Comparison of ENCODE assay signal across 14 cellular contexts in the genomic region with DNA sequence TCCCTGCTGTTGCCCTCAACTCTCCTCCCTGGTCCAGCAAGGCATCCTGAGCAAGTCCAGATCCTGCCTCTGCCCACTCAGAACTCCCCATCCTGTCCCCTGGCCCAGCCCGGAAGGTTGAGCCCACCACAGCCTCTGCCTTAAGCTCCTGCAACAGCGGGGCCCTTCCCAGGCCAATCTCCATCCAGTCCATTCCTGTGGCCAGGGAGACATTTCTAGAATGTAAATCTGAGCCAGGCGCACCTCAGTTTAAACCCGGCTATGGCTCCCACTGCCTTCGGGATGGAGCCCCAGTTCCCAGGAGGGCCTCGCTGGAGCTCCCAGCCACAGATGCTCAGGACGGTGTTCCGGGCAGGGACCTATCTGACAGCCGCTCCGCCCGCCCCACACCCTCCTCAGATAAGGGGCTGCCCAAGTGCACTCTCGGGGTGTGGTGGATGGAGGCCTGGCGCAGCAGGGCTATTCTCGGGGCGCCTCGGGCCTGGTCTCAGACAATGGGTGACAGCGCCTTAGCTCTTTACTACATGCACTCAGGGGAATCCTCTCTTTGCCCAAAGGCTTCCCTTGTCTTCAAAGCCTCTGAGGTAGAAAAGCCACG. TPM values are rescaled to one million over a fixed set of nuclear protein-coding genes. Genes with fewer than 3 reads are reported as not detected.
DNase-seq lines count a peak whose midpoint lies in the region; ATAC-seq and TF ChIP-seq lines count a peak whose summit lies in the region.
"Had no signal": no experiment of that assay in that cellular context is flagged by ENCODE, and none has a peak within 500 bp of the region (broad histone marks: within the 10 kb centered on the region; RNA-seq: fewer than 3 reads in every experiment).

No MANE protein-coding gene starts in this region.

- no peak for ATAC-seq in CD4-positive, CD25-positive, alpha-beta regulatory T cell (ENCODE audit: low read depth in 2 of 2)
- ATAC-seq in naive thymus-derived CD4-positive, alpha-beta T cell, result no peak

- H3K27ac ChIP-seq in BLaER1, result peak overlapping the region; percentile 80
- peak overlapping the region; percentile 61 for H3K27ac ChIP-seq in CD4-positive, CD25-positive, alpha-beta regulatory T cell (ENCODE audit: insufficient read depth, low read length, poor library complexity, severe bottlenecking)
- peak overlapping the region; percentile 61 for H3K27ac ChIP-seq in naive thymus-derived CD4-positive, alpha-beta T cell (ENCODE audit: low read depth, low read length)
- H3K27ac ChIP-seq in colonic mucosa, result no peak overlapping the region
- H3K27ac ChIP-seq: C4-2B, parathyroid adenoma had no signal

- H3K4me3 Mint-ChIP-seq in CD4-positive, CD25-positive, alpha-beta regulatory T cell, result peak overlapping the region in 3 of 4 donors; percentile 62 to 76 (median 70)
- H3K4me3 Mint-ChIP-seq in activated T-helper 2 cell treated with anti-CD3 and anti-CD28 coated beads, Interferon-gamma antibody, Interleukin-2, Interleukin-4, amounts not matched to agents 10 μg/mL and 5 μg/mL and 100 μg/mL, durations not matched to agents 14 hours and 24 hours and 36 hours (ENCODE audit: low read depth), result peak overlapping the region; percentile 17
- H3K4me3 Mint-ChIP-seq in naive thymus-derived CD4-positive, alpha-beta T cell, result peak overlapping the region in 8 of 10 donors; percentile 57 to 94 (median 68)

- intact Hi-C loops in activated T-helper 2 cell treated with anti-CD3 and anti-CD28 coated beads, Interferon-gamma antibody, Interleukin-2, Interleukin-4, amounts not matched to agents 10 μg/mL and 5 μg/mL and 100 μg/mL, durations not matched to agents 14 hours and 24 hours and 36 hours (cut with micrococcal nuclease), result loop anchor here (10.0 kb wide), 1 partner anchor 168 kb away; the partner anchor contains the start of gene RELB
- intact Hi-C loops in naive thymus-derived CD4-positive, alpha-beta T cell (cut with micrococcal nuclease), result loop anchor here in 1 of 2 donors (10.0 kb wide), 1 partner anchor 522 kb away; the partner anchor contains the start of genes QPCTL and SNRPD2
- intact Hi-C loops in colonic mucosa (cut with DNase I), result no loop called here

- TF ChIP-seq CTCF in colonic mucosa (IDR thresholded peaks at IDR 0.05), result no peak

- no peaks in the 10 kb centered on the region for H3K27me3 Mint-ChIP-seq in CD4-positive, CD25-positive, alpha-beta regulatory T cell
- H3K27me3 Mint-ChIP-seq in activated T-helper 2 cell treated with anti-CD3 and anti-CD28 coated beads, Interferon-gamma antibody, Interleukin-2, Interleukin-4, amounts not matched to agents 10 μg/mL and 5 μg/mL and 100 μg/mL, durations not matched to agents 14 hours and 24 hours and 36 hours (ENCODE audit: low read depth), result no peaks in the 10 kb centered on the region
- no peaks in the 10 kb centered on the region for H3K27me3 Mint-ChIP-seq in naive thymus-derived CD4-positive, alpha-beta T cell

- POLR2A ChIA-PET in naive thymus-derived CD4-positive, alpha-beta T cell (lab: Charles Lee), result no interaction called here

- H3K27ac Mint-ChIP-seq in CD4-positive, CD25-positive, alpha-beta regulatory T cell, result peak overlapping the region; percentile 86 to 98 (median 87)
- H3K27ac Mint-ChIP-seq in activated T-helper 2 cell treated with anti-CD3 and anti-CD28 coated beads, Interferon-gamma antibody, Interleukin-2, Interleukin-4, amounts not matched to agents 10 μg/mL and 5 μg/mL and 100 μg/mL, durations not matched to agents 14 hours and 24 hours and 36 hours, result peak overlapping the region; percentile 72
- H3K27ac Mint-ChIP-seq in naive thymus-derived CD4-positive, alpha-beta T cell, result peak overlapping the region; percentile 20 to 96 (median 85)
- H3K27ac Mint-ChIP-seq: brain had no signal

- no peaks in the 10 kb centered on the region for H3K9me3 Mint-ChIP-seq in CD4-positive, CD25-positive, alpha-beta regulatory T cell
- no peaks in the 10 kb centered on the region for H3K9me3 Mint-ChIP-seq in activated T-helper 2 cell treated with anti-CD3 and anti-CD28 coated beads, Interferon-gamma antibody, Interleukin-2, Interleukin-4, amounts not matched to agents 10 μg/mL and 5 μg/mL and 100 μg/mL, durations not matched to agents 14 hours and 24 hours and 36 hours
- H3K9me3 Mint-ChIP-seq in naive thymus-derived CD4-positive, alpha-beta T cell, result peaks cover 0 to 2% (median 0%) of the 10 kb centered on the region in 11 donors
- H3K9me3 Mint-ChIP-seq: brain had no signal

- H3K4me1 ChIP-seq in BLaER1 (peaks cover 92% of the 10 kb centered on the region), colonic mucosa (no peaks in the 10 kb centered on the region)
- peaks cover 46% of the 10 kb centered on the region for H3K4me1 ChIP-seq in CD4-positive, CD25-positive, alpha-beta regulatory T cell (ENCODE audit: control insufficient read depth, insufficient read depth, low read length, poor library complexity, severe bottlenecking)
- H3K4me1 ChIP-seq in naive thymus-derived CD4-positive, alpha-beta T cell (ENCODE audit: control insufficient read depth in 2 of 2, insufficient read depth in 2 of 2, low read length in 2 of 2), result peaks cover 34 to 50% of the 10 kb centered on the region in 2 donors

- H3K4me1 Mint-ChIP-seq in CD4-positive, CD25-positive, alpha-beta regulatory T cell, result peaks cover 5 to 62% (median 21%) of the 10 kb centered on the region in 4 donors
- H3K4me1 Mint-ChIP-seq in activated T-helper 2 cell treated with anti-CD3 and anti-CD28 coated beads, Interferon-gamma antibody, Interleukin-2, Interleukin-4, amounts not matched to agents 10 μg/mL and 5 μg/mL and 100 μg/mL, durations not matched to agents 14 hours and 24 hours and 36 hours (ENCODE audit: low read depth), result peaks cover 30% of the 10 kb centered on the region
- peaks cover 12 to 62% (median 46%) of the 10 kb centered on the region in 7 donors for H3K4me1 Mint-ChIP-seq in naive thymus-derived CD4-positive, alpha-beta T cell

- CTCF ChIA-PET in naive thymus-derived CD4-positive, alpha-beta T cell (lab: Charles Lee), result no interaction called here

- no peaks in the 10 kb centered on the region for H3K27me3 ChIP-seq in BLaER1
- H3K27me3 ChIP-seq in CD4-positive, CD25-positive, alpha-beta regulatory T cell (ENCODE audit: control insufficient read depth, insufficient read depth, low read length), result no peaks in the 10 kb centered on the region
- H3K27me3 ChIP-seq in naive thymus-derived CD4-positive, alpha-beta T cell (ENCODE audit: control insufficient read depth in 2 of 2, insufficient read depth in 2 of 2, low read length in 2 of 2), result no peaks in the 10 kb centered on the region
- H3K27me3 ChIP-seq in colonic mucosa, result no peaks in the 10 kb centered on the region
- H3K27me3 ChIP-seq: dorsolateral prefrontal cortex had no signal

- H3K4me2 ChIP-seq in BLaER1, result peak overlapping the region; percentile 93

- H3K4me3 ChIP-seq in BLaER1, result peak overlapping the region; percentile 44
- H3K4me3 ChIP-seq in CD4-positive, CD25-positive, alpha-beta regulatory T cell (ENCODE audit: low read depth, low read length), result no peak overlapping the region
- H3K4me3 ChIP-seq in naive thymus-derived CD4-positive, alpha-beta T cell (ENCODE audit: low read length), result peak overlapping the region; percentile 3
- no peak overlapping the region for H3K4me3 ChIP-seq in colonic mucosa
- H3K4me3 ChIP-seq: dorsolateral prefrontal cortex, mucosa of descending colon had no signal

- H3K9ac ChIP-seq in BLaER1 (peak overlapping the region; percentile 71), colonic mucosa (ENCODE audit: low read depth in 2 of 2, low read length in 2 of 2) (peak overlapping the region in 1 of 2 donors; percentile 43)
- H3K9ac ChIP-seq: parathyroid adenoma had no signal

- DNase-seq in CD4-positive, CD25-positive, alpha-beta regulatory T cell, result no peak
- no peak for DNase-seq in activated T-helper 2 cell treated with anti-CD3 and anti-CD28 coated beads, Interferon-gamma antibody, Interleukin-2, Interleukin-4, amounts not matched to agents 10 μg/mL and 5 μg/mL and 100 μg/mL, durations not matched to agents 14 hours and 24 hours and 36 hours (ENCODE audit: low spot score)
- DNase-seq in naive thymus-derived CD4-positive, alpha-beta T cell, result no peak
- DNase-seq in activated gamma-delta T cell (lab: John Stamatoyannopoulos, UW), result no peak
- DNase-seq in colonic mucosa, result no peak
- no peak for DNase-seq in NCI-H446 (lab: John Stamatoyannopoulos, UW)
- DNase-seq: DND-41; dorsolateral prefrontal cortex; mucosa of descending colon; stimulated activated CD4-positive, alpha-beta T cell treated with anti-CD3 and anti-CD28 coated beads, Interleukin-15, amount 100 ng/mL, for 24 hours had no signal

- H3K9me3 ChIP-seq in BLaER1, result no peaks in the 10 kb centered on the region
- no peaks in the 10 kb centered on the region for H3K9me3 ChIP-seq in CD4-positive, CD25-positive, alpha-beta regulatory T cell (ENCODE audit: control insufficient read depth in 2 of 2, low read length in 2 of 2)
- H3K9me3 ChIP-seq in naive thymus-derived CD4-positive, alpha-beta T cell (ENCODE audit: control insufficient read depth in 2 of 3, low read length in 3 of 3), result no peaks in the 10 kb centered on the region
- H3K9me3 ChIP-seq in colonic mucosa, result no peaks in the 10 kb centered on the region
- H3K9me3 ChIP-seq: mucosa of descending colon had no signal

- H4K20me1 ChIP-seq in BLaER1, result no peaks in the 10 kb centered on the region

- H3K36me3 Mint-ChIP-seq in CD4-positive, CD25-positive, alpha-beta regulatory T cell, result no peaks in the 10 kb centered on the region
- H3K36me3 Mint-ChIP-seq in activated T-helper 2 cell treated with anti-CD3 and anti-CD28 coated beads, Interferon-gamma antibody, Interleukin-2, Interleukin-4, amounts not matched to agents 10 μg/mL and 5 μg/mL and 100 μg/mL, durations not matched to agents 14 hours and 24 hours and 36 hours (ENCODE audit: low read depth), result no peaks in the 10 kb centered on the region
- H3K36me3 Mint-ChIP-seq in naive thymus-derived CD4-positive, alpha-beta T cell, result peaks cover 0 to 3% (median 2%) of the 10 kb centered on the region in 5 donors
- H3K36me3 Mint-ChIP-seq: brain had no signal

- H3K36me3 ChIP-seq in BLaER1, result peaks cover 16% of the 10 kb centered on the region; the same call in 1 of the 2 replicates
- no peaks in the 10 kb centered on the region for H3K36me3 ChIP-seq in CD4-positive, CD25-positive, alpha-beta regulatory T cell (ENCODE audit: control insufficient read depth, insufficient read depth, low read length)
- H3K36me3 ChIP-seq in naive thymus-derived CD4-positive, alpha-beta T cell (ENCODE audit: control insufficient read depth in 2 of 3, insufficient read depth in 3 of 3, low read length in 3 of 3), result peaks cover 0 to 6% (median 0%) of the 10 kb centered on the region in 3 experiments
- no peaks in the 10 kb centered on the region for H3K36me3 ChIP-seq in colonic mucosa

RNA-seq across cellular contexts. Expression of gene TRAPPC6A, which starts 5.3 kb away (rescaled TPM):
- 54.7 TPM for total RNA-seq in CD4-positive, CD25-positive, alpha-beta regulatory T cell
- polyA plus RNA-seq in CD4-positive, CD25-positive, alpha-beta regulatory T cell, result 100 to 1,000 TPM; 161 to 182 (median 171) TPM
- total RNA-seq in activated T-helper 2 cell treated with anti-CD3 and anti-CD28 coated beads, Interferon-gamma antibody, Interleukin-2, Interleukin-4, amounts not matched to agents 10 μg/mL and 5 μg/mL and 100 μg/mL, durations not matched to agents 14 hours and 24 hours and 36 hours, result 27.4 and 31.4 TPM in 2 replicates
- 10 to 100 TPM; 44.6 to 61.9 (median 53.0) TPM for total RNA-seq in naive thymus-derived CD4-positive, alpha-beta T cell
- polyA plus RNA-seq in naive thymus-derived CD4-positive, alpha-beta T cell, result 100 to 1,000 TPM; 173 to 174 TPM
- 10 to 100 TPM; 17.2 to 35.2 TPM for total RNA-seq in colonic mucosa

RNA-seq across cellular contexts. Expression of gene BLOC1S3, which starts 5.9 kb away (rescaled TPM):
- total RNA-seq in CD4-positive, CD25-positive, alpha-beta regulatory T cell, result 22.9 TPM
- 10 to 100 TPM; 12.8 to 21.0 (median 17.4) TPM for polyA plus RNA-seq in CD4-positive, CD25-positive, alpha-beta regulatory T cell
- 9.7 and 10.8 TPM in 2 replicates for total RNA-seq in activated T-helper 2 cell treated with anti-CD3 and anti-CD28 coated beads, Interferon-gamma antibody, Interleukin-2, Interleukin-4, amounts not matched to agents 10 μg/mL and 5 μg/mL and 100 μg/mL, durations not matched to agents 14 hours and 24 hours and 36 hours
- 10 to 100 TPM; 13.7 to 24.9 (median 15.4) TPM for total RNA-seq in naive thymus-derived CD4-positive, alpha-beta T cell
- polyA plus RNA-seq in naive thymus-derived CD4-positive, alpha-beta T cell, result 10 to 100 TPM in 1 of 2 donors, 1 to 10 TPM in 1; 6.9 to 17.4 TPM
- total RNA-seq in colonic mucosa, result 10 to 100 TPM; 10.4 to 15.9 TPM

RNA-seq across cellular contexts. Expression of gene NKPD1, which starts 11.9 kb away (rescaled TPM):
- total RNA-seq in CD4-positive, CD25-positive, alpha-beta regulatory T cell, result 0.72 TPM
- under 1 TPM; 0.05 to 0.28 (median 0.15) TPM for polyA plus RNA-seq in CD4-positive, CD25-positive, alpha-beta regulatory T cell
- 0.07 and 0.09 TPM in 2 replicates for total RNA-seq in activated T-helper 2 cell treated with anti-CD3 and anti-CD28 coated beads, Interferon-gamma antibody, Interleukin-2, Interleukin-4, amounts not matched to agents 10 μg/mL and 5 μg/mL and 100 μg/mL, durations not matched to agents 14 hours and 24 hours and 36 hours
- 1 to 10 TPM in 1 of 5 experiments, under 1 TPM in 4; 0.07 to 1.2 (median 0.73) TPM for total RNA-seq in naive thymus-derived CD4-positive, alpha-beta T cell
- under 1 TPM; 0.41 to 0.60 TPM for polyA plus RNA-seq in naive thymus-derived CD4-positive, alpha-beta T cell
- under 1 TPM in 1 of 2 donors, not detected in 1; 0.07 TPM for total RNA-seq in colonic mucosa
- total RNA-seq: mucosa of descending colon had no signal

Comparison
In these comparisons a context has a peak if more than half of its experiments do, and no peak if none do; other contexts are left out.
1. H3K4me3 ChIP-seq: peak in BLaER1 (single experiment) and naive thymus-derived CD4-positive, alpha-beta T cell (single experiment); none in CD4-positive, CD25-positive, alpha-beta regulatory T cell (single experiment) and colonic mucosa (single experiment).
2. H3K4me3 Mint-ChIP-seq: peak in every context shown above with its lines; median percentile 70 in CD4-positive, CD25-positive, alpha-beta regulatory T cell; 68 in naive thymus-derived CD4-positive, alpha-beta T cell; 17 in activated T-helper 2 cell treated with anti-CD3 and anti-CD28 coated beads, Interferon-gamma antibody, Interleukin-2, Interleukin-4, amounts not matched to agents 10 μg/mL and 5 μg/mL and 100 μg/mL, durations not matched to agents 14 hours and 24 hours and 36 hours.
3. Peak in every context shown above with its lines, with median percentiles within 50 percentile points of each other: H3K27ac Mint-ChIP-seq.